ENCODE assay signal across 1 cellular context in the genomic region with DNA sequence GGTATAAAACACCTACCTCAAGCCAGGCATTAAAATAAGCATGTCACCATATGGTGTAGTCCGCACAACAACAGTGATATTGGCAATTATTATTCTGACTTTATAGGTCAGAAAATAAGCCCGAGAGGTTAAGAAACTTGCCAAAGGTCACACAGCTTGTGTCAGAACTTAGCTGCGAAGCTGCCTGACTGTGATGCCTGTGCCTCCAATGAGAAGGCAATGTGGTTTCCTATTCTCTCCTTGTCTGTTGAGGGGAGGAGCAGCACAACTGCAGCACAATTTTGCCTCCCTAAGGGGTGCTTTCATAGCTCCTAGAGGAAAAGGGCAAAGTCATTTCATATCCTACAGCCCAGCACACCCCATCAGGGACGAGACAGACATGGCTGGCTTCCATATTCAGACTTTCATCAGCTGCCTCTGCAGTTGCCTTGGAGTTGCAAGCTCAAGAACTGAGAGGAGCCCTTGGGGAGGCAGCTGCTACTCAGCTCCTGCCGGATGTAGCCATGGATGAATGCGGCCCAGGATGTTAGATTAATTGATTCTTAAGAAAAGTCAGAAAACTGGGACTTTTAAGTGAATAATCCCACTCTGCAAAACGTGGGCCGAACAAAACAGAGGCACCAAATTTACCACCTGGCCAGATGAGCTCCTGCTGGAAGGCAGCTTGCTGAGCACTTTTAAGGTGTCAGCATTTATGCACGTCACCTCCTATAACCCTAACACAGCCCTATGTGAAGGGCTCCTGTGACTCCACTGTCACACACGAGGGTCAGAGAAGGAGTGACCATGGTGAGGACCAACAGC.
A peak's percentile ranks its signal among the peaks of the same experiment; 100 is the strongest.
TF ChIP-seq lines count a peak whose summit lies in the region.

No MANE protein-coding gene starts in this region.

TF ChIP-seq in K562, 482 proteins besides CTCF, POLR2A, EP300 and RAD21:
- TF ChIP-seq RBM14 (IDR thresholded peaks at IDR 0.05; ENCODE audit: borderline replicate concordance, insufficient read depth, low read depth, low read length): no peak
- TF ChIP-seq RBM25 (IDR thresholded peaks at IDR 0.05; ENCODE audit: low read depth, low read length, severe bottlenecking): peak; percentile 36
- TF ChIP-seq CCNT2 (IDR thresholded peaks at IDR 0.05; ENCODE audit: borderline replicate concordance, extremely low read depth, insufficient read length, low read depth, low read length): no peak
- no peak for TF ChIP-seq KDM4B (IDR thresholded peaks at IDR 0.05; ENCODE audit: borderline replicate concordance in 2 of 2, low read depth in 1 of 2)
- no peak for TF ChIP-seq HNRNPL (IDR thresholded peaks at IDR 0.05; ENCODE audit: low read depth, low read length)
- 0 out of 2 replicates have a peak, but pooled peaks have one; percentile 9 for TF ChIP-seq C11orf30 (IDR thresholded peaks at IDR 0.05; ENCODE audit: low read depth)
- no peak for TF ChIP-seq ZKSCAN1 (IDR thresholded peaks at IDR 0.05; ENCODE audit: low read depth, low read length)
- TF ChIP-seq NCOA2 (IDR thresholded peaks at IDR 0.05; ENCODE audit: partially characterized antibody in 2 of 2): no peak
- TF ChIP-seq DNMT1 (IDR thresholded peaks at IDR 0.05): no peak
- no peak for TF ChIP-seq MEIS2 (IDR thresholded peaks at IDR 0.05; ENCODE audit: partially characterized antibody)
- TF ChIP-seq, protein P1, sequence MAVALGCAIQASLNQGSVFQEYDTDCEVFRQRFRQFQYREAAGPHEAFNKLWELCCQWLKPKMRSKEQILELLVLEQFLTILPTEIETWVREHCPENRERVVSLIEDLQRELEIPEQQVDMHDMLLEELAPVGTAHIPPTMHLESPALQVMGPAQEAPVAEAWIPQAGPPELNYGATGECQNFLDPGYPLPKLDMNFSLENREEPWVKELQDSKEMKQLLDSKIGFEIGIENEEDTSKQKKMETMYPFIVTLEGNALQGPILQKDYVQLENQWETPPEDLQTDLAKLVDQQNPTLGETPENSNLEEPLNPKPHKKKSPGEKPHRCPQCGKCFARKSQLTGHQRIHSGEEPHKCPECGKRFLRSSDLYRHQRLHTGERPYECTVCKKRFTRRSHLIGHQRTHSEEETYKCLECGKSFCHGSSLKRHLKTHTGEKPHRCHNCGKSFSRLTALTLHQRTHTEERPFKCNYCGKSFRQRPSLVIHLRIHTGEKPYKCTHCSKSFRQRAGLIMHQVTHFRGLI (CRISPR knock-in tag; IDR thresholded peaks at IDR 0.05): no peak
- peak; percentile 20; the same call in 1 of the 2 replicates for TF ChIP-seq ZNF316 (IDR thresholded peaks at IDR 0.05)
- TF ChIP-seq, protein P2, sequence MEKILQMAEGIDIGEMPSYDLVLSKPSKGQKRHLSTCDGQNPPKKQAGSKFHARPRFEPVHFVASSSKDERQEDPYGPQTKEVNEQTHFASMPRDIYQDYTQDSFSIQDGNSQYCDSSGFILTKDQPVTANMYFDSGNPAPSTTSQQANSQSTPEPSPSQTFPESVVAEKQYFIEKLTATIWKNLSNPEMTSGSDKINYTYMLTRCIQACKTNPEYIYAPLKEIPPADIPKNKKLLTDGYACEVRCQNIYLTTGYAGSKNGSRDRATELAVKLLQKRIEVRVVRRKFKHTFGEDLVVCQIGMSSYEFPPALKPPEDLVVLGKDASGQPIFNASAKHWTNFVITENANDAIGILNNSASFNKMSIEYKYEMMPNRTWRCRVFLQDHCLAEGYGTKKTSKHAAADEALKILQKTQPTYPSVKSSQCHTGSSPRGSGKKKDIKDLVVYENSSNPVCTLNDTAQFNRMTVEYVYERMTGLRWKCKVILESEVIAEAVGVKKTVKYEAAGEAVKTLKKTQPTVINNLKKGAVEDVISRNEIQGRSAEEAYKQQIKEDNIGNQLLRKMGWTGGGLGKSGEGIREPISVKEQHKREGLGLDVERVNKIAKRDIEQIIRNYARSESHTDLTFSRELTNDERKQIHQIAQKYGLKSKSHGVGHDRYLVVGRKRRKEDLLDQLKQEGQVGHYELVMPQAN (IDR thresholded peaks at IDR 0.05; ENCODE audit: borderline replicate concordance): no peak
- no peak for TF ChIP-seq CBX3 (IDR thresholded peaks at IDR 0.05; ENCODE audit: borderline replicate concordance in 1 of 2, low read length in 2 of 2)
- no peak for TF ChIP-seq DDX20 (tag; IDR thresholded peaks at IDR 0.05; ENCODE audit: low read depth)
- 0 out of 2 replicates have a peak, but pooled peaks have one; percentile 26 for TF ChIP-seq MAFG (tag; conservative IDR thresholded peaks at IDR 0.05)
